ENCODE assay signal across 8 cellular contexts in the genomic region with DNA sequence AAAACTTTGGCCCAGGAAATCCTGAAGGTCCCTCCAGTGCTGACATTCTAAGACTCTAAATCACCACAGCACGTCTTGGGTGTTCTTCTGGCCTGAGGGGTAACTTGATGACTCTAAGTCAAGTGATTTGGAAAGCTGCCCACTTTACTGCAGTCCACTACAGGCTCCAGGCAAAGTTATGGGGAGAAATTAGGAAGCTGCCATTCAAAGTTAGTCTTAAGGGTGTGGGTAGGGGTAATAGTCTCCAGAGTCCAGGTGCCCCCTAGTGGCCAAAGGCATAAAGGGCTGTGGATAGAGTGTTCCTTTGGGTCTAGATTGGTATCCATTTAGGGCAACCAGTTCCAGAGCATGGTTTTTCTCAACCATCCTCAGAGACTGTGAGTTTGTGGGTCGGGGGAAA. TPM values are rescaled to one million over a fixed set of nuclear protein-coding genes. Genes with fewer than 3 reads are reported as not detected.
DNase-seq lines count a peak whose midpoint lies in the region; FAIRE-seq and TF ChIP-seq lines count a peak whose summit lies in the region.

No MANE protein-coding gene starts in this region.

- H2AK5ac ChIP-seq in trophoblast cell (ENCODE audit: low read length), result no peak overlapping the region

- no peak overlapping the region for H2BK12ac ChIP-seq in trophoblast cell (ENCODE audit: low read length)

- H3K14ac ChIP-seq in trophoblast cell (ENCODE audit: low read length), result no peak overlapping the region

- no peak overlapping the region for H3K18ac ChIP-seq in trophoblast cell (ENCODE audit: low read length)

- no peak overlapping the region for H4K91ac ChIP-seq in trophoblast cell (ENCODE audit: low read depth, low read length)

- H3K23ac ChIP-seq in trophoblast cell (ENCODE audit: low read length), result no peak overlapping the region

- no CpG with 5 or more reads among the region's 2 CpGs for WGBS in trophoblast cell (ENCODE audit: extremely low coverage, insufficient coverage, insufficient read length)

- H2BK5ac ChIP-seq in trophoblast cell (ENCODE audit: low read depth, low read length, poor library complexity), result no peak overlapping the region

- peak; percentile 58; the same call in 1 of the 2 replicates for TF ChIP-seq RAD21 in Ishikawa (IDR thresholded peaks at IDR 0.05; ENCODE audit: low read depth)

- no peaks in the 10 kb centered on the region for H3K79me1 ChIP-seq in trophoblast cell (ENCODE audit: low read length)

- no peak overlapping the region for H3K4ac ChIP-seq in trophoblast cell (ENCODE audit: low read depth, low read length)

- no peak overlapping the region for H3K9ac ChIP-seq in trophoblast cell (ENCODE audit: low read length)

- no peaks in the 10 kb centered on the region for H3K79me2 ChIP-seq in trophoblast cell (ENCODE audit: control insufficient read depth, insufficient read depth, low read length, poor library complexity)

- H3K36me3 ChIP-seq in trophoblast cell (ENCODE audit: control insufficient read depth in 1 of 2, insufficient read depth in 2 of 2, low read length in 2 of 2), result no peaks in the 10 kb centered on the region

- no peak overlapping the region for H4K8ac ChIP-seq in trophoblast cell (ENCODE audit: low read depth, low read length)

- no peak overlapping the region for H4K12ac ChIP-seq in trophoblast cell (ENCODE audit: low read depth, low read length)

- no peak for TF ChIP-seq EP300 in Ishikawa (IDR thresholded peaks at IDR 0.05; ENCODE audit: borderline replicate concordance)

- H3K4me3 ChIP-seq in trophoblast cell (ENCODE audit: low read depth, low read length), result no peak overlapping the region

- no peak for FAIRE-seq in urothelium cell line (lab: Jason Lieb, UNC)

- H3K4me2 ChIP-seq in trophoblast cell (ENCODE audit: low read length), result no peak overlapping the region

- no peaks in the 10 kb centered on the region for H3K4me1 ChIP-seq in trophoblast cell (ENCODE audit: control insufficient read depth in 1 of 2, insufficient read depth in 2 of 2, low read length in 2 of 2)

- DNase-seq in C1 segment of cervical spinal cord (lab: John Stamatoyannopoulos, UW) (peak in 8 of 14 donors; percentile 0 to 38 (median 3)), GM19238 (ENCODE audit: insufficient read length, low spot score) (peak; percentile 38), SIG-M5 treated with dmso at 0.1 percent for 504 hours (lab: John Stamatoyannopoulos, UW; ENCODE audit: unreplicated experiment) (peak; percentile 81), germinal center (ENCODE audit: low spot score) (peak; percentile 54), trophoblast cell (peak; percentile 62 to 76), urothelium cell line (ENCODE audit: low spot score) (peak; percentile 52)
- DNase-seq in activated naive CD4-positive, alpha-beta T cell (lab: John Stamatoyannopoulos, UW), result peak; percentile 1 to 34 (median 14)

- H2AFZ ChIP-seq in trophoblast cell (ENCODE audit: insufficient read depth, low read length, poor library complexity), result no peak overlapping the region

- no peaks in the 10 kb centered on the region for H3K27me3 ChIP-seq in trophoblast cell (ENCODE audit: insufficient read depth, low read length)

- H3K9me3 ChIP-seq in trophoblast cell (ENCODE audit: insufficient read depth, low read depth, low read length), result no peaks in the 10 kb centered on the region

- H3K27ac ChIP-seq in trophoblast cell (ENCODE audit: low read depth, low read length), result no peak overlapping the region

- H2BK120ac ChIP-seq in trophoblast cell (ENCODE audit: insufficient read depth, low read length, poor library complexity), result no peak overlapping the region

TF ChIP-seq in Ishikawa, 13 proteins besides CTCF, POLR2A, EP300 and RAD21:
- TF ChIP-seq NFIC (IDR thresholded peaks at IDR 0.05) (no peak), ZBTB7A (IDR thresholded peaks at IDR 0.05; ENCODE audit: low read depth) (no peak), TAF1 (IDR thresholded peaks at IDR 0.05; ENCODE audit: low read depth) (no peak), TEAD4 (IDR thresholded peaks at IDR 0.05) (no peak), TCF12 (IDR thresholded peaks at IDR 0.05; ENCODE audit: low read depth) (no peak), FOXM1 (IDR thresholded peaks at IDR 0.05; ENCODE audit: borderline replicate concordance, low read depth) (no peak), YY1 (IDR thresholded peaks at IDR 0.05; ENCODE audit: low read depth) (no peak), EGR1 (IDR thresholded peaks at IDR 0.05) (no peak), CEBPB (IDR thresholded peaks at IDR 0.05) (no peak), CREB1 (IDR thresholded peaks at IDR 0.05; ENCODE audit: low read depth) (no peak)
- TF ChIP-seq, protein P1, sequence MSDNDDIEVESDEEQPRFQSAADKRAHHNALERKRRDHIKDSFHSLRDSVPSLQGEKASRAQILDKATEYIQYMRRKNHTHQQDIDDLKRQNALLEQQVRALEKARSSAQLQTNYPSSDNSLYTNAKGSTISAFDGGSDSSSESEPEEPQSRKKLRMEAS (IDR thresholded peaks at IDR 0.05), result no peak

RNA-seq across cellular contexts. Expression of a gene that starts 38.7 kb away (rescaled TPM):
- polyA plus RNA-seq in trophoblast cell (2013), result 6.3 and 7.0 TPM in 2 replicates

Comparison
In these comparisons a context has a peak if more than half of its experiments do, and no peak if none do; other contexts are left out.
1. DNase-seq: peak in every context shown above with its lines; median percentile 81 in SIG-M5 treated with dmso at 0.1 percent for 504 hours; 69 in trophoblast cell; 54 in germinal center; 52 in urothelium cell line; 38 in GM19238; 14 in activated naive CD4-positive, alpha-beta T cell; 3 in C1 segment of cervical spinal cord.